22 cellular contexts compared by ENCODE assay signal in genomic region chr9:20570086-20570485, GRCh38. TPM values are rescaled to one million over a fixed set of nuclear protein-coding genes. Genes with fewer than 3 reads are reported as not detected.
DNase-seq lines count a peak whose midpoint lies in the region; ATAC-seq, FAIRE-seq and TF ChIP-seq lines count a peak whose summit lies in the region.
"Had no signal": no experiment of that assay in that cellular context is flagged by ENCODE, and none has a peak within 500 bp of the region (broad histone marks: within the 10 kb centered on the region; RNA-seq: fewer than 3 reads in every experiment).

No MANE protein-coding gene starts in this region.

- peak; percentile 80 for DNase-seq in ELR (ENCODE audit: low read depth)
- no peak for DNase-seq in astrocyte (ENCODE audit: low read depth)
- DNase-seq in kidney: no peak
- DNase-seq in SHP77 (lab: John Stamatoyannopoulos, UW): no peak
- no peak for DNase-seq in body of pancreas
- no peak for DNase-seq in CD8-positive, alpha-beta memory T cell
- DNase-seq: activated CD4-positive, alpha-beta T cell treated with anti-CD3 and anti-CD28 coated beads, Interleukin-2, amount 10 ng/mL, durations not matched to agents 7 days and 5 days; activated naive CD4-positive, alpha-beta T cell treated with Interleukin-2 at 50 U/mL for 16 hours; H7; heart right ventricle; islet precursor cell; KG1; NCI-H1092; NCI-H2107; NCI-H748 treated with DMSO at 0.1 percent for 48 hours; Peyer's patch; stimulated activated CD4-positive, alpha-beta T cell treated with anti-CD3 and anti-CD28 coated beads, Interleukin-4, amount 100 ng/mL, for 24 hours; stimulated activated CD8-positive, alpha-beta memory T cell treated with anti-CD3 and anti-CD28 coated beads, Interleukin-4, amount 100 ng/mL, for 48 hours; substantia nigra had no signal

- POLR2A ChIA-PET in CD8-positive, alpha-beta memory T cell (lab: Charles Lee): no interaction called here

- CTCF ChIA-PET in CD8-positive, alpha-beta memory T cell (lab: Charles Lee): no interaction called here

- H3K4me3 Mint-ChIP-seq in astrocyte (ENCODE audit: unreplicated experiment): no peak overlapping the region
- no peak overlapping the region for H3K4me3 Mint-ChIP-seq in CD8-positive, alpha-beta memory T cell
- H3K4me3 Mint-ChIP-seq: activated CD4-positive, alpha-beta T cell treated with anti-CD3 and anti-CD28 coated beads, Interleukin-2, amount 10 ng/mL, durations not matched to agents 7 days and 5 days had no signal

- no peak for ATAC-seq in body of pancreas
- ATAC-seq: esophagus mucosa, heart right ventricle, sciatic nerve had no signal

- peak overlapping the region; percentile 41 for H3K4me2 ChIP-seq in astrocyte (ENCODE audit: low read length)
- H3K4me2 ChIP-seq in skeletal muscle satellite cell (ENCODE audit: low read length): peak overlapping the region; percentile 59

- TF ChIP-seq POLR2A in body of pancreas (IDR thresholded peaks at IDR 0.05): no peak

- WGBS in body of pancreas, 2 donors: 76% methylated on average over 1 of the region's 1 CpG

- H3K4me1 Mint-ChIP-seq in astrocyte (ENCODE audit: low read depth, unreplicated experiment): peaks cover 27% of the 10 kb centered on the region
- H3K4me1 Mint-ChIP-seq in CD8-positive, alpha-beta memory T cell: peaks cover 63 to 90% (median 88%) of the 10 kb centered on the region in 3 donors

- H3K9ac ChIP-seq in astrocyte (ENCODE audit: low read length): no peak overlapping the region
- no peak overlapping the region for H3K9ac ChIP-seq in kidney (ENCODE audit: low read length in 2 of 2)
- peak overlapping the region; percentile 41 for H3K9ac ChIP-seq in skeletal muscle satellite cell (ENCODE audit: low read depth, low read length)

- no peaks in the 10 kb centered on the region for H3K36me3 ChIP-seq in astrocyte (ENCODE audit: insufficient read depth, low read length)
- H3K36me3 ChIP-seq in kidney (ENCODE audit: control insufficient read depth in 1 of 2, insufficient read depth in 2 of 2, low read length in 2 of 2): no peaks in the 10 kb centered on the region
- no peaks in the 10 kb centered on the region for H3K36me3 ChIP-seq in skeletal muscle satellite cell (ENCODE audit: insufficient read depth, low read length)
- no peaks in the 10 kb centered on the region for H3K36me3 ChIP-seq in body of pancreas (replicated peaks in 1 of 2; ENCODE audit: insufficient read depth in 1 of 2, low read depth in 2 of 2)
- H3K36me3 ChIP-seq in CD8-positive, alpha-beta memory T cell (ENCODE audit: insufficient read depth, low read length): no peaks in the 10 kb centered on the region
- H3K36me3 ChIP-seq: heart right ventricle, Peyer's patch had no signal

- H3K27me3 ChIP-seq in astrocyte (ENCODE audit: insufficient read depth, low read length) (no peaks in the 10 kb centered on the region), skeletal muscle satellite cell (ENCODE audit: control insufficient read depth, insufficient read depth, low read length) (no peaks in the 10 kb centered on the region), body of pancreas (no peaks in the 10 kb centered on the region)
- H3K27me3 ChIP-seq in CD8-positive, alpha-beta memory T cell (ENCODE audit: insufficient read depth, low read length, poor library complexity, severe bottlenecking): no peaks in the 10 kb centered on the region
- H3K27me3 ChIP-seq: heart right ventricle, Peyer's patch had no signal

- H2AFZ ChIP-seq in astrocyte (ENCODE audit: low read depth, low read length): no peak overlapping the region

- H3K4me1 ChIP-seq in astrocyte (ENCODE audit: insufficient read depth, low read length) (peaks cover 14% of the 10 kb centered on the region), kidney (ENCODE audit: control insufficient read depth in 1 of 2, insufficient read depth in 1 of 2, low read depth in 1 of 2, low read length in 2 of 2) (no peaks in the 10 kb centered on the region), skeletal muscle satellite cell (ENCODE audit: control insufficient read depth, insufficient read depth, low read length) (peaks cover 24% of the 10 kb centered on the region), body of pancreas (no peaks in the 10 kb centered on the region)
- peaks cover 5% of the 10 kb centered on the region for H3K4me1 ChIP-seq in CD8-positive, alpha-beta memory T cell (ENCODE audit: insufficient read depth, low read length)

- H3K4me3 ChIP-seq in astrocyte (ENCODE audit: insufficient read depth, low read depth, low read length) (no peak overlapping the region), kidney (ENCODE audit: low read length in 2 of 2) (no peak overlapping the region), skeletal muscle satellite cell (ENCODE audit: low read length) (peak overlapping the region; percentile 13), body of pancreas (no peak overlapping the region)
- no peak overlapping the region for H3K4me3 ChIP-seq in CD8-positive, alpha-beta memory T cell (ENCODE audit: low read length)
- H3K4me3 ChIP-seq: heart right ventricle, Peyer's patch had no signal

- FAIRE-seq in astrocyte (lab: Jason Lieb, UNC) (peak; percentile 26), kidney (lab: Jason Lieb, UNC) (peak; percentile 70)

- H3K79me2 ChIP-seq in astrocyte (ENCODE audit: insufficient read depth, low read length): peaks cover 13% of the 10 kb centered on the region

- H3K9me3 Mint-ChIP-seq in astrocyte (ENCODE audit: unreplicated experiment): peaks cover 3% of the 10 kb centered on the region
- peaks cover 0 to under 1% (median 0%) of the 10 kb centered on the region in 5 donors for H3K9me3 Mint-ChIP-seq in CD8-positive, alpha-beta memory T cell

- no peaks in the 10 kb centered on the region for H3K9me3 ChIP-seq in astrocyte (ENCODE audit: insufficient read depth, low read depth, low read length)
- H3K9me3 ChIP-seq in kidney (ENCODE audit: control insufficient read depth in 1 of 2, low read length in 2 of 2): no peaks in the 10 kb centered on the region
- no peaks in the 10 kb centered on the region for H3K9me3 ChIP-seq in skeletal muscle satellite cell (replicated peaks; ENCODE audit: low read length)
- H3K9me3 ChIP-seq in body of pancreas: no peaks in the 10 kb centered on the region
- H3K9me3 ChIP-seq in CD8-positive, alpha-beta memory T cell (ENCODE audit: low read length): no peaks in the 10 kb centered on the region
- H3K9me3 ChIP-seq: Peyer's patch had no signal

- TF ChIP-seq CTCF in astrocyte (IDR thresholded peaks at IDR 0.05; ENCODE audit: insufficient read depth, low read depth, low read length) (no peak), kidney (IDR thresholded peaks at IDR 0.05; ENCODE audit: borderline replicate concordance, extremely low read depth, insufficient read depth) (no peak), body of pancreas (IDR thresholded peaks at IDR 0.05) (no peak)

- peaks cover 5% of the 10 kb centered on the region for H3K36me3 Mint-ChIP-seq in astrocyte (ENCODE audit: low read depth, unreplicated experiment)
- peaks cover under 1 to 7% (median 7%) of the 10 kb centered on the region in 3 donors for H3K36me3 Mint-ChIP-seq in CD8-positive, alpha-beta memory T cell

- intact Hi-C loops in kidney (cut with DNase I) (no loop called here), body of pancreas (cut with DNase I) (no loop called here)

- H3K27ac Mint-ChIP-seq in astrocyte (ENCODE audit: unreplicated experiment): no peak overlapping the region
- H3K27ac Mint-ChIP-seq in CD8-positive, alpha-beta memory T cell: no peak overlapping the region
- H3K27ac Mint-ChIP-seq: activated CD4-positive, alpha-beta T cell treated with anti-CD3 and anti-CD28 coated beads, Interleukin-2, amount 10 ng/mL, durations not matched to agents 7 days and 5 days had no signal

- H4K20me1 ChIP-seq in astrocyte (ENCODE audit: insufficient read depth, low read length): no peaks in the 10 kb centered on the region

- H3K27ac ChIP-seq in astrocyte (ENCODE audit: low read depth, low read length) (no peak overlapping the region), kidney (ENCODE audit: low read depth in 2 of 2, low read length in 2 of 2) (no peak overlapping the region), body of pancreas (no peak overlapping the region)
- no peak overlapping the region for H3K27ac ChIP-seq in CD8-positive, alpha-beta memory T cell (ENCODE audit: low read depth, low read length)
- H3K27ac ChIP-seq: heart right ventricle had no signal

- H3K27me3 Mint-ChIP-seq in astrocyte (ENCODE audit: low read depth, unreplicated experiment): no peaks in the 10 kb centered on the region
- no peaks in the 10 kb centered on the region for H3K27me3 Mint-ChIP-seq in CD8-positive, alpha-beta memory T cell
- H3K27me3 Mint-ChIP-seq: activated CD4-positive, alpha-beta T cell treated with anti-CD3 and anti-CD28 coated beads, Interleukin-2, amount 10 ng/mL, durations not matched to agents 7 days and 5 days had no signal

RNA-seq across cellular contexts. Expression of gene MLLT3, which starts 52.2 kb away (rescaled TPM):
- total RNA-seq in astrocyte (35.1 and 41.6 TPM in 2 replicates), kidney (19.7 TPM), body of pancreas (1 to 10 TPM; 5.6 to 5.7 TPM)
- polyA plus RNA-seq in kidney (ENCODE audit: insufficient read depth, low read depth, low replicate concordance): 15.8 TPM
- total RNA-seq in skeletal muscle satellite cell (2012; rRNA removed): 8.4 and 14.0 TPM in 2 replicates
- total RNA-seq in CD8-positive, alpha-beta memory T cell: 10 to 100 TPM; 36.8 to 37.0 TPM
- 24.6 TPM for polyA plus RNA-seq in CD8-positive, alpha-beta memory T cell
